In the genomic region with DNA sequence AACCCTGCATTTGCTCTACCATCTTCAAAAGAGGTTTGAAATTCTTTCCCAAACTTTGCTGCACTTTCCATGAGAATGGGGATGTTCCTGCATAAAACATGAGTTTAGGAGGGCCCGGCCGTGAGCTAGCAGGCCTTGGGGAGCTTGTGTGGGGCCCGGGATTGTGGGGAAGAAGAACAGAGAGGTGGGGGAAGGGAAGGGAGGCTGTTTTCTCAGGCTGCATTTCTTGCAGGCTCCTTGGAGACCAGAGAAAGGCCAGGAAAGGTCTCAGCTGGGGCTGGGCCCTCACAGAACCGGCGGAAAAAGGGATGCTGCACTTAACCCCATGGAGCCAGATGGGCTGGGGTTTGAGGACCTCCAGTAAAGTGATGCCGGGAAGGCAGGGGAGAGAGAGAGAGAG, we compare ENCODE assay signal across 1 cellular context.
TF ChIP-seq lines count a peak whose summit lies in the region.

No MANE protein-coding gene starts in this region.

TF ChIP-seq in H1, 55 proteins besides CTCF, POLR2A, EP300 and RAD21 (continued from another document):
- TF ChIP-seq, protein P1, sequence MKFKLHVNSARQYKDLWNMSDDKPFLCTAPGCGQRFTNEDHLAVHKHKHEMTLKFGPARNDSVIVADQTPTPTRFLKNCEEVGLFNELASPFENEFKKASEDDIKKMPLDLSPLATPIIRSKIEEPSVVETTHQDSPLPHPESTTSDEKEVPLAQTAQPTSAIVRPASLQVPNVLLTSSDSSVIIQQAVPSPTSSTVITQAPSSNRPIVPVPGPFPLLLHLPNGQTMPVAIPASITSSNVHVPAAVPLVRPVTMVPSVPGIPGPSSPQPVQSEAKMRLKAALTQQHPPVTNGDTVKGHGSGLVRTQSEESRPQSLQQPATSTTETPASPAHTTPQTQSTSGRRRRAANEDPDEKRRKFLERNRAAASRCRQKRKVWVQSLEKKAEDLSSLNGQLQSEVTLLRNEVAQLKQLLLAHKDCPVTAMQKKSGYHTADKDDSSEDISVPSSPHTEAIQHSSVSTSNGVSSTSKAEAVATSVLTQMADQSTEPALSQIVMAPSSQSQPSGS (IDR thresholded peaks at IDR 0.05; ENCODE audit: low read length), result no peak
- no peak for TF ChIP-seq TAF1 (IDR thresholded peaks at IDR 0.05; ENCODE audit: low read depth, low read length)
- TF ChIP-seq, protein P2, sequence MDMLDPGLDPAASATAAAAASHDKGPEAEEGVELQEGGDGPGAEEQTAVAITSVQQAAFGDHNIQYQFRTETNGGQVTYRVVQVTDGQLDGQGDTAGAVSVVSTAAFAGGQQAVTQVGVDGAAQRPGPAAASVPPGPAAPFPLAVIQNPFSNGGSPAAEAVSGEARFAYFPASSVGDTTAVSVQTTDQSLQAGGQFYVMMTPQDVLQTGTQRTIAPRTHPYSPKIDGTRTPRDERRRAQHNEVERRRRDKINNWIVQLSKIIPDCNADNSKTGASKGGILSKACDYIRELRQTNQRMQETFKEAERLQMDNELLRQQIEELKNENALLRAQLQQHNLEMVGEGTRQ (IDR thresholded peaks at IDR 0.05; ENCODE audit: low read length), result no peak
- no peak for TF ChIP-seq PHF8 (conservative IDR thresholded peaks at IDR 0.05; ENCODE audit: low read depth, low read length)
- no peak for TF ChIP-seq HDAC6 (IDR thresholded peaks at IDR 0.05; ENCODE audit: low read depth, low read length)
- TF ChIP-seq CTBP2 (IDR thresholded peaks at IDR 0.05; ENCODE audit: borderline replicate concordance, insufficient read depth, insufficient read length, low read length), result no peak
- TF ChIP-seq TAF7 (optimal IDR thresholded peaks at IDR 0.05; ENCODE audit: borderline replicate concordance, low read depth, low read length), result no peak
- TF ChIP-seq SP2 (IDR thresholded peaks at IDR 0.05; ENCODE audit: low read length), result no peak
- TF ChIP-seq BACH1 (IDR thresholded peaks at IDR 0.05; ENCODE audit: low read length), result no peak
- peak; percentile 60; the same call in 1 of the 2 replicates for TF ChIP-seq RBBP5 (IDR thresholded peaks at IDR 0.05; ENCODE audit: borderline replicate concordance, low read depth, low read length)
- no peak for TF ChIP-seq JUND (IDR thresholded peaks at IDR 0.05; ENCODE audit: low read length)
- TF ChIP-seq EZH2 (IDR thresholded peaks at IDR 0.05; ENCODE audit: low read depth, low read length, severe bottlenecking), result no peak
- TF ChIP-seq SIRT6 (IDR thresholded peaks at IDR 0.05; ENCODE audit: low read length), result no peak
- TF ChIP-seq SIN3A (conservative IDR thresholded peaks at IDR 0.05 in 1 of 2, IDR thresholded peaks at IDR 0.05 in 1 of 2; ENCODE audit: low read depth in 1 of 2, low read length in 2 of 2), result 0 out of 4 replicates have a peak, but pooled peaks of 1 of the 2 experiments have one; percentile 18
- TF ChIP-seq CBX8 (IDR thresholded peaks at IDR 0.05; ENCODE audit: borderline replicate concordance, low read depth, low read length), result no peak
- TF ChIP-seq RXRA (IDR thresholded peaks at IDR 0.05; ENCODE audit: insufficient read depth, low read depth, low read length), result no peak
- TF ChIP-seq FOSL1 (IDR thresholded peaks at IDR 0.05; ENCODE audit: insufficient read depth, low read depth, low read length), result no peak
- TF ChIP-seq, protein P3, sequence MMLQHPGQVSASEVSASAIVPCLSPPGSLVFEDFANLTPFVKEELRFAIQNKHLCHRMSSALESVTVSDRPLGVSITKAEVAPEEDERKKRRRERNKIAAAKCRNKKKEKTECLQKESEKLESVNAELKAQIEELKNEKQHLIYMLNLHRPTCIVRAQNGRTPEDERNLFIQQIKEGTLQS (IDR thresholded peaks at IDR 0.05; ENCODE audit: insufficient read depth, low read depth, low read length), result no peak
- no peak for TF ChIP-seq NANOG (IDR thresholded peaks at IDR 0.05; ENCODE audit: insufficient read depth, low read depth, low read length, poor library complexity, severe bottlenecking)
- no peak for TF ChIP-seq SIX5 (IDR thresholded peaks at IDR 0.05; ENCODE audit: low read depth, low read length)
- peak; percentile 68; the same call in 1 of the 2 replicates for TF ChIP-seq POU5F1 (IDR thresholded peaks at IDR 0.05; ENCODE audit: low read depth, low read length)
- no peak for TF ChIP-seq CEBPB (IDR thresholded peaks at IDR 0.05; ENCODE audit: low read depth, low read length)
- TF ChIP-seq JUN (IDR thresholded peaks at IDR 0.05; ENCODE audit: low read depth, low read length), result no peak
- TF ChIP-seq, protein P4, sequence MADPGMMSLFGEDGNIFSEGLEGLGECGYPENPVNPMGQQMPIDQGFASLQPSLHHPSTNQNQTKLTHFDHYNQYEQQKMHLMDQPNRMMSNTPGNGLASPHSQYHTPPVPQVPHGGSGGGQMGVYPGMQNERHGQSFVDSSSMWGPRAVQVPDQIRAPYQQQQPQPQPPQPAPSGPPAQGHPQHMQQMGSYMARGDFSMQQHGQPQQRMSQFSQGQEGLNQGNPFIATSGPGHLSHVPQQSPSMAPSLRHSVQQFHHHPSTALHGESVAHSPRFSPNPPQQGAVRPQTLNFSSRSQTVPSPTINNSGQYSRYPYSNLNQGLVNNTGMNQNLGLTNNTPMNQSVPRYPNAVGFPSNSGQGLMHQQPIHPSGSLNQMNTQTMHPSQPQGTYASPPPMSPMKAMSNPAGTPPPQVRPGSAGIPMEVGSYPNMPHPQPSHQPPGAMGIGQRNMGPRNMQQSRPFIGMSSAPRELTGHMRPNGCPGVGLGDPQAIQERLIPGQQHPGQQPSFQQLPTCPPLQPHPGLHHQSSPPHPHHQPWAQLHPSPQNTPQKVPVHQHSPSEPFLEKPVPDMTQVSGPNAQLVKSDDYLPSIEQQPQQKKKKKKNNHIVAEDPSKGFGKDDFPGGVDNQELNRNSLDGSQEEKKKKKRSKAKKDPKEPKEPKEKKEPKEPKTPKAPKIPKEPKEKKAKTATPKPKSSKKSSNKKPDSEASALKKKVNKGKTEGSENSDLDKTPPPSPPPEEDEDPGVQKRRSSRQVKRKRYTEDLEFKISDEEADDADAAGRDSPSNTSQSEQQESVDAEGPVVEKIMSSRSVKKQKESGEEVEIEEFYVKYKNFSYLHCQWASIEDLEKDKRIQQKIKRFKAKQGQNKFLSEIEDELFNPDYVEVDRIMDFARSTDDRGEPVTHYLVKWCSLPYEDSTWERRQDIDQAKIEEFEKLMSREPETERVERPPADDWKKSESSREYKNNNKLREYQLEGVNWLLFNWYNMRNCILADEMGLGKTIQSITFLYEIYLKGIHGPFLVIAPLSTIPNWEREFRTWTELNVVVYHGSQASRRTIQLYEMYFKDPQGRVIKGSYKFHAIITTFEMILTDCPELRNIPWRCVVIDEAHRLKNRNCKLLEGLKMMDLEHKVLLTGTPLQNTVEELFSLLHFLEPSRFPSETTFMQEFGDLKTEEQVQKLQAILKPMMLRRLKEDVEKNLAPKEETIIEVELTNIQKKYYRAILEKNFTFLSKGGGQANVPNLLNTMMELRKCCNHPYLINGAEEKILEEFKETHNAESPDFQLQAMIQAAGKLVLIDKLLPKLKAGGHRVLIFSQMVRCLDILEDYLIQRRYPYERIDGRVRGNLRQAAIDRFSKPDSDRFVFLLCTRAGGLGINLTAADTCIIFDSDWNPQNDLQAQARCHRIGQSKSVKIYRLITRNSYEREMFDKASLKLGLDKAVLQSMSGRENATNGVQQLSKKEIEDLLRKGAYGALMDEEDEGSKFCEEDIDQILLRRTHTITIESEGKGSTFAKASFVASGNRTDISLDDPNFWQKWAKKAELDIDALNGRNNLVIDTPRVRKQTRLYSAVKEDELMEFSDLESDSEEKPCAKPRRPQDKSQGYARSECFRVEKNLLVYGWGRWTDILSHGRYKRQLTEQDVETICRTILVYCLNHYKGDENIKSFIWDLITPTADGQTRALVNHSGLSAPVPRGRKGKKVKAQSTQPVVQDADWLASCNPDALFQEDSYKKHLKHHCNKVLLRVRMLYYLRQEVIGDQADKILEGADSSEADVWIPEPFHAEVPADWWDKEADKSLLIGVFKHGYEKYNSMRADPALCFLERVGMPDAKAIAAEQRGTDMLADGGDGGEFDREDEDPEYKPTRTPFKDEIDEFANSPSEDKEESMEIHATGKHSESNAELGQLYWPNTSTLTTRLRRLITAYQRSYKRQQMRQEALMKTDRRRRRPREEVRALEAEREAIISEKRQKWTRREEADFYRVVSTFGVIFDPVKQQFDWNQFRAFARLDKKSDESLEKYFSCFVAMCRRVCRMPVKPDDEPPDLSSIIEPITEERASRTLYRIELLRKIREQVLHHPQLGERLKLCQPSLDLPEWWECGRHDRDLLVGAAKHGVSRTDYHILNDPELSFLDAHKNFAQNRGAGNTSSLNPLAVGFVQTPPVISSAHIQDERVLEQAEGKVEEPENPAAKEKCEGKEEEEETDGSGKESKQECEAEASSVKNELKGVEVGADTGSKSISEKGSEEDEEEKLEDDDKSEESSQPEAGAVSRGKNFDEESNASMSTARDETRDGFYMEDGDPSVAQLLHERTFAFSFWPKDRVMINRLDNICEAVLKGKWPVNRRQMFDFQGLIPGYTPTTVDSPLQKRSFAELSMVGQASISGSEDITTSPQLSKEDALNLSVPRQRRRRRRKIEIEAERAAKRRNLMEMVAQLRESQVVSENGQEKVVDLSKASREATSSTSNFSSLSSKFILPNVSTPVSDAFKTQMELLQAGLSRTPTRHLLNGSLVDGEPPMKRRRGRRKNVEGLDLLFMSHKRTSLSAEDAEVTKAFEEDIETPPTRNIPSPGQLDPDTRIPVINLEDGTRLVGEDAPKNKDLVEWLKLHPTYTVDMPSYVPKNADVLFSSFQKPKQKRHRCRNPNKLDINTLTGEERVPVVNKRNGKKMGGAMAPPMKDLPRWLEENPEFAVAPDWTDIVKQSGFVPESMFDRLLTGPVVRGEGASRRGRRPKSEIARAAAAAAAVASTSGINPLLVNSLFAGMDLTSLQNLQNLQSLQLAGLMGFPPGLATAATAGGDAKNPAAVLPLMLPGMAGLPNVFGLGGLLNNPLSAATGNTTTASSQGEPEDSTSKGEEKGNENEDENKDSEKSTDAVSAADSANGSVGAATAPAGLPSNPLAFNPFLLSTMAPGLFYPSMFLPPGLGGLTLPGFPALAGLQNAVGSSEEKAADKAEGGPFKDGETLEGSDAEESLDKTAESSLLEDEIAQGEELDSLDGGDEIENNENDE (IDR thresholded peaks at IDR 0.05; ENCODE audit: insufficient replicate concordance, low read length), result no peak
- no peak for TF ChIP-seq TCF12 (IDR thresholded peaks at IDR 0.05; ENCODE audit: low read depth, low read length)
- no peak for TF ChIP-seq MAFK (IDR thresholded peaks at IDR 0.05; ENCODE audit: low read depth, low read length)
- TF ChIP-seq ASH2L (IDR thresholded peaks at IDR 0.05; ENCODE audit: low read length), result peak; percentile 82
- TF ChIP-seq HDAC2 (IDR thresholded peaks at IDR 0.05; ENCODE audit: borderline replicate concordance in 1 of 2, low read depth in 2 of 2, low read length in 2 of 2), result 0 out of 4 replicates have a peak, but pooled peaks of 1 of the 2 experiments have one; percentile 41
- no peak for TF ChIP-seq CHD1 (IDR thresholded peaks at IDR 0.05; ENCODE audit: low read depth, low read length)
- TF ChIP-seq TBP (IDR thresholded peaks at IDR 0.05; ENCODE audit: low read depth, low read length), result no peak
- TF ChIP-seq TEAD4 (IDR thresholded peaks at IDR 0.05; ENCODE audit: low read depth, low read length), result no peak; the same call in 1 of the 2 replicates
- TF ChIP-seq BRCA1 (IDR thresholded peaks at IDR 0.05; ENCODE audit: low read depth, low read length), result no peak
- TF ChIP-seq RNF2 (IDR thresholded peaks at IDR 0.05; ENCODE audit: borderline replicate concordance, low read depth, low read length, missing control alignments, poor library complexity, severe bottlenecking), result no peak
- TF ChIP-seq SRF (IDR thresholded peaks at IDR 0.05; ENCODE audit: low read depth, low read length), result no peak
- no peak for TF ChIP-seq RFX5 (IDR thresholded peaks at IDR 0.05; ENCODE audit: borderline replicate concordance, low read depth, low read length)
- no peak for TF ChIP-seq KDM4A (IDR thresholded peaks at IDR 0.05; ENCODE audit: low read depth, low read length, severe bottlenecking)
- TF ChIP-seq SUZ12 (IDR thresholded peaks at IDR 0.05; ENCODE audit: low read length), result no peak
- no peak for TF ChIP-seq GTF2F1 (IDR thresholded peaks at IDR 0.05; ENCODE audit: borderline replicate concordance, low read depth, low read length)
- TF ChIP-seq KDM5A (IDR thresholded peaks at IDR 0.05; ENCODE audit: low read length), result no peak
- TF ChIP-seq CBX5 (IDR thresholded peaks at IDR 0.05; ENCODE audit: low read depth, low read length), result no peak
- no peak for TF ChIP-seq ZNF274 (IDR thresholded peaks at IDR 0.05; ENCODE audit: borderline replicate concordance, extremely low read depth, low read length)
